Comparison of ENCODE assay signal across 19 cellular contexts in genomic region chr10:32163076-32163773, GRCh38.
DNase-seq lines count a peak whose midpoint lies in the region; ATAC-seq lines count a peak whose summit lies in the region.
"Had no signal": no experiment of that assay in that cellular context is flagged by ENCODE, and none has a peak within 500 bp of the region (broad histone marks: within the 10 kb centered on the region; RNA-seq: fewer than 3 reads in every experiment).

No MANE protein-coding gene starts in this region.

- intact Hi-C loops in activated naive CD4-positive, alpha-beta T cell treated with anti-CD3 and anti-CD28 coated beads for 36 hours (cut with micrococcal nuclease), result no loop called here

- H3K27me3 Mint-ChIP-seq in activated naive CD4-positive, alpha-beta T cell treated with anti-CD3 and anti-CD28 coated beads for 36 hours (ENCODE audit: low read depth), result no peaks in the 10 kb centered on the region
- no peaks in the 10 kb centered on the region for H3K27me3 Mint-ChIP-seq in T-helper 17 cell
- H3K27me3 Mint-ChIP-seq: activated naive CD8-positive, alpha-beta T cell treated with anti-CD3 and anti-CD28 coated beads, Interleukin-2, amount 50 U/mL, for 24 hours; type B pancreatic cell had no signal

- H3K4me1 Mint-ChIP-seq in activated naive CD4-positive, alpha-beta T cell treated with anti-CD3 and anti-CD28 coated beads for 36 hours (ENCODE audit: low read depth), result no peaks in the 10 kb centered on the region
- H3K4me1 Mint-ChIP-seq in T-helper 17 cell, result no peaks in the 10 kb centered on the region
- H3K4me1 Mint-ChIP-seq: activated CD4-positive, alpha-beta memory T cell treated with anti-CD3 and anti-CD28 coated beads, Interleukin-2, amount 10 ng/mL, durations not matched to agents 7 days and 5 days; activated naive CD8-positive, alpha-beta T cell treated with anti-CD3 and anti-CD28 coated beads, Interleukin-2, amount 50 U/mL, for 24 hours; immature natural killer cell; neural crest cell had no signal

- CTCF ChIA-PET in activated naive CD4-positive, alpha-beta T cell treated with anti-CD3 and anti-CD28 coated beads for 36 hours (lab: Charles Lee), result no interaction called here

- H3K36me3 Mint-ChIP-seq in activated naive CD4-positive, alpha-beta T cell treated with anti-CD3 and anti-CD28 coated beads for 36 hours (ENCODE audit: low read depth), result no peaks in the 10 kb centered on the region
- H3K36me3 Mint-ChIP-seq in T-helper 17 cell (ENCODE audit: low read depth), result no peaks in the 10 kb centered on the region
- H3K36me3 Mint-ChIP-seq: CD8-positive, alpha-beta T cell; immature natural killer cell; type B pancreatic cell had no signal

- H3K27me3 ChIP-seq in SJCRH30, result no peaks in the 10 kb centered on the region
- H3K27me3 ChIP-seq in skeletal muscle satellite cell (ENCODE audit: control insufficient read depth, insufficient read depth, low read length), result no peaks in the 10 kb centered on the region

- H3K9me3 ChIP-seq in SJCRH30 (replicated peaks) (no peaks in the 10 kb centered on the region), skeletal muscle satellite cell (replicated peaks; ENCODE audit: low read length) (no peaks in the 10 kb centered on the region), T-helper 17 cell (ENCODE audit: control insufficient read depth, low read length, poor library complexity, severe bottlenecking) (no peaks in the 10 kb centered on the region)

- ATAC-seq in T-helper 17 cell, result no peak
- ATAC-seq: activated naive CD8-positive, alpha-beta T cell treated with anti-CD3 and anti-CD28 coated beads, Interleukin-2, amount 50 U/mL, for 24 hours; CD8-positive, alpha-beta T cell had no signal

- peaks cover 29% of the 10 kb centered on the region for H3K4me1 ChIP-seq in SJCRH30
- H3K4me1 ChIP-seq in skeletal muscle satellite cell (ENCODE audit: control insufficient read depth, insufficient read depth, low read length), result peaks cover 8% of the 10 kb centered on the region

- DNase-seq in ELR (ENCODE audit: low read depth) (peak; percentile 12), SJCRH30 (peak; percentile 65 to 71), islet precursor cell (peak; percentile 69), T-helper 17 cell (no peak), SIG-M5 (lab: John Stamatoyannopoulos, UW) (no peak)
- no peak for DNase-seq in activated naive CD4-positive, alpha-beta T cell treated with anti-CD3 and anti-CD28 coated beads for 36 hours
- DNase-seq: activated CD4-positive, alpha-beta memory T cell treated with anti-CD3 and anti-CD28 coated beads, Interleukin-2, amount 10 ng/mL, durations not matched to agents 7 days and 5 days; activated effector memory CD4-positive, alpha-beta T cell treated with Interleukin-2 at 50 U/mL for 16 hours; activated naive CD8-positive, alpha-beta T cell treated with anti-CD3 and anti-CD28 coated beads, Interleukin-2, amount 50 U/mL, for 24 hours; CD8-positive, alpha-beta T cell; effector CD4-positive, alpha-beta T cell; immature natural killer cell; Kasumi-1; NCI-H1092; NCI-H1930; NCI-H2227 treated with DMSO at 0.1 percent for 48 hours had no signal

- H3K9ac ChIP-seq in skeletal muscle satellite cell (ENCODE audit: low read depth, low read length), result no peak overlapping the region

- peak overlapping the region; percentile 25 for H3K4me2 ChIP-seq in skeletal muscle satellite cell (ENCODE audit: low read length)

- H3K27ac Mint-ChIP-seq in activated naive CD4-positive, alpha-beta T cell treated with anti-CD3 and anti-CD28 coated beads for 36 hours, result no peak overlapping the region
- no peak overlapping the region for H3K27ac Mint-ChIP-seq in T-helper 17 cell
- H3K27ac Mint-ChIP-seq: activated CD4-positive, alpha-beta memory T cell treated with anti-CD3 and anti-CD28 coated beads, Interleukin-2, amount 10 ng/mL, durations not matched to agents 7 days and 5 days; activated naive CD8-positive, alpha-beta T cell treated with anti-CD3 and anti-CD28 coated beads, Interleukin-2, amount 50 U/mL, for 24 hours; CD8-positive, alpha-beta T cell; immature natural killer cell; type B pancreatic cell had no signal

- H3K4me3 ChIP-seq in SJCRH30, result no peak overlapping the region
- H3K4me3 ChIP-seq in skeletal muscle satellite cell (ENCODE audit: low read length), result no peak overlapping the region

- H3K27ac ChIP-seq in SJCRH30, result peak overlapping the region; percentile 38

- no peaks in the 10 kb centered on the region for H3K9me3 Mint-ChIP-seq in activated naive CD4-positive, alpha-beta T cell treated with anti-CD3 and anti-CD28 coated beads for 36 hours
- H3K9me3 Mint-ChIP-seq: activated CD4-positive, alpha-beta memory T cell treated with anti-CD3 and anti-CD28 coated beads, Interleukin-2, amount 10 ng/mL, durations not matched to agents 7 days and 5 days; activated naive CD8-positive, alpha-beta T cell treated with anti-CD3 and anti-CD28 coated beads, Interleukin-2, amount 50 U/mL, for 24 hours; CD8-positive, alpha-beta T cell; immature natural killer cell; neural crest cell; type B pancreatic cell had no signal

- H3K36me3 ChIP-seq in SJCRH30, result no peaks in the 10 kb centered on the region
- H3K36me3 ChIP-seq in skeletal muscle satellite cell (ENCODE audit: insufficient read depth, low read length), result no peaks in the 10 kb centered on the region

- no peak overlapping the region for H3K4me3 Mint-ChIP-seq in activated naive CD4-positive, alpha-beta T cell treated with anti-CD3 and anti-CD28 coated beads for 36 hours
- H3K4me3 Mint-ChIP-seq in T-helper 17 cell, result no peak overlapping the region
- H3K4me3 Mint-ChIP-seq: activated CD4-positive, alpha-beta memory T cell treated with anti-CD3 and anti-CD28 coated beads, Interleukin-2, amount 10 ng/mL, durations not matched to agents 7 days and 5 days; activated naive CD8-positive, alpha-beta T cell treated with anti-CD3 and anti-CD28 coated beads, Interleukin-2, amount 50 U/mL, for 24 hours; CD8-positive, alpha-beta T cell; immature natural killer cell; neural crest cell; type B pancreatic cell had no signal

Comparison
In these comparisons a context has a peak if more than half of its experiments do, and no peak if none do; other contexts are left out.
1. DNase-seq: peak in ELR (single experiment), SJCRH30 (2 of 2) and islet precursor cell (single experiment); none in activated naive CD4-positive, alpha-beta T cell treated with anti-CD3 and anti-CD28 coated beads for 36 hours (single experiment), T-helper 17 cell (0 of 3) and SIG-M5 (single experiment).